8 cellular contexts compared by ENCODE assay signal in genomic region chr4:103099691-103100392, GRCh38. TPM values are rescaled to one million over a fixed set of nuclear protein-coding genes. Genes with fewer than 3 reads are reported as not detected.
A peak's percentile ranks its signal among the peaks of the same experiment; 100 is the strongest.
DNase-seq lines count a peak whose midpoint lies in the region; ATAC-seq, FAIRE-seq and TF ChIP-seq lines count a peak whose summit lies in the region.

Gene BDH2, minus strand, starts transcription at chr4:103099834. Its CDS starts 3,580 bp downstream, at chr4:103096254.

- H3K27ac ChIP-seq in A673 (ENCODE audit: low read depth, low read length, poor library complexity, severe bottlenecking): peak within 1 kb of the TSS; percentile 12
- no peak within 1 kb of the TSS for H3K27ac ChIP-seq in SU-DHL-6 (ENCODE audit: low read depth, low read length)
- H3K27ac ChIP-seq in hepatocyte: peak within 1 kb of the TSS; percentile 79

- BruUV-seq in A673 (replicated peaks; lab: Mats Ljungman, UMichigan): no TSS peak

- no peaks in the 10 kb centered on the region; the same call in 1 of the 2 replicates for H3F3A ChIP-seq in SU-DHL-6 (ENCODE audit: insufficient read depth)

- H3K27ac Mint-ChIP-seq in brain: peak within 1 kb of the TSS; percentile 75 to 96 (median 88)

- no peaks in the 10 kb centered on the region for H3K79me2 ChIP-seq in SU-DHL-6 (ENCODE audit: insufficient read depth, low read length)
- H3K79me2 ChIP-seq in hepatocyte: peaks cover 38% of the 10 kb centered on the region

- peaks cover 4% of the 10 kb centered on the region for H3K36me3 Mint-ChIP-seq in brain

- H3K36me3 ChIP-seq in A673 (ENCODE audit: insufficient read depth, low read length, poor library complexity, severe bottlenecking) (no peaks in the 10 kb centered on the region), SU-DHL-6 (ENCODE audit: low read length) (no peaks in the 10 kb centered on the region), hepatocyte (replicated peaks; ENCODE audit: insufficient read depth, low read depth) (no peaks in the 10 kb centered on the region)

- intact Hi-C loops in A673 (cut with micrococcal nuclease; ENCODE audit: unreplicated experiment): loop anchor here (5.0 kb wide), 1 partner anchor 832 kb away; no protein-coding TSS in a partner anchor

- peaks cover 41% of the 10 kb centered on the region for H3K4me1 Mint-ChIP-seq in brain

- H4K20me1 ChIP-seq in SU-DHL-6 (ENCODE audit: low read depth, low read length) (no peaks in the 10 kb centered on the region), hepatocyte (ENCODE audit: insufficient read depth, poor library complexity, severe bottlenecking) (no peaks in the 10 kb centered on the region)

- peak; percentile 93 for ATAC-seq in HG02840 (IDR thresholded peaks at IDR 0.05; ENCODE audit: low FRiP score, unreplicated experiment)

- H2AFZ ChIP-seq in SU-DHL-6 (ENCODE audit: low read depth, low read length, severe bottlenecking): peak within 1 kb of the TSS; percentile 19
- H2AFZ ChIP-seq in hepatocyte: peak within 1 kb of the TSS; percentile 73

- DNase-seq in A673 (ENCODE audit: low spot score): peak; percentile 93
- no peak for DNase-seq in GM12892 (ENCODE audit: insufficient read length)
- peak; percentile 52 for DNase-seq in NCI-H1105 (lab: John Stamatoyannopoulos, UW)
- peak; percentile 92 for DNase-seq in hepatocyte (ENCODE audit: low spot score)
- DNase-seq in pulmonary artery endothelial cell (ENCODE audit: low read depth, low spot score): peak; percentile 83

- WGBS in hepatocyte (ENCODE audit: low lambda C conversion rate, missing lambda C conversion rate): 13% methylated on average over 11 of the region's 11 CpGs

- H3K9me2 ChIP-seq in SU-DHL-6 (replicated peaks; ENCODE audit: insufficient read depth, low read length): no peaks in the 10 kb centered on the region
- no peaks in the 10 kb centered on the region for H3K9me2 ChIP-seq in hepatocyte (replicated peaks; ENCODE audit: insufficient read depth)

- peak within 1 kb of the TSS; percentile 58 for H3K9ac ChIP-seq in SU-DHL-6 (ENCODE audit: low read length)

- H3K4me2 ChIP-seq in SU-DHL-6 (ENCODE audit: low read depth, low read length, poor library complexity, severe bottlenecking) (peak within 1 kb of the TSS; percentile 64), hepatocyte (peak within 1 kb of the TSS; percentile 78)

- no peaks in the 10 kb centered on the region for H3K27me3 ChIP-seq in A673 (replicated peaks; ENCODE audit: insufficient read depth, low read depth, low read length, poor library complexity)
- no peaks in the 10 kb centered on the region for H3K27me3 ChIP-seq in SU-DHL-6 (ENCODE audit: low read length)
- no peaks in the 10 kb centered on the region for H3K27me3 ChIP-seq in hepatocyte

- CTCF ChIA-PET in A673 (lab: Charles Lee): interaction anchor here (0.7 to 1.7 kb wide), 6 partner anchors 10 to 842 kb away, joined by 3 to 5 read pairs (median 3); no protein-coding TSS in a partner anchor

- H3K9me3 Mint-ChIP-seq in brain: no peaks in the 10 kb centered on the region

- TF ChIP-seq CTCF in A673 (conservative IDR thresholded peaks at IDR 0.05; ENCODE audit: low read depth, low read length) (peak; percentile 78), SU-DHL-6 (IDR thresholded peaks at IDR 0.05; ENCODE audit: insufficient read depth, low read length, poor library complexity, severe bottlenecking) (peak; percentile 17), brain (conservative IDR thresholded peaks at IDR 0.05) (peak; percentile 66 to 74), hepatocyte (IDR thresholded peaks at IDR 0.05; ENCODE audit: poor library complexity) (peak; percentile 83)

- peaks cover 6% of the 10 kb centered on the region for H3K4me1 ChIP-seq in A673 (ENCODE audit: insufficient read depth, low read length, poor library complexity, severe bottlenecking)
- peaks cover 20% of the 10 kb centered on the region for H3K4me1 ChIP-seq in hepatocyte (ENCODE audit: insufficient read depth)

- FAIRE-seq in GM12892 (lab: Jason Lieb, UNC): peak; percentile 88

- TF ChIP-seq POLR2A in GM12892 (IDR thresholded peaks at IDR 0.05; ENCODE audit: low read depth, low read length): no peak

- peak within 1 kb of the TSS; percentile 49 for H3K4me3 ChIP-seq in A673 (ENCODE audit: low read depth, low read length, poor library complexity, severe bottlenecking)
- peak within 1 kb of the TSS; percentile 53 for H3K4me3 ChIP-seq in SU-DHL-6 (ENCODE audit: insufficient read depth, low read length, poor library complexity, severe bottlenecking)
- H3K4me3 ChIP-seq in hepatocyte: peak within 1 kb of the TSS; percentile 64

- no peaks in the 10 kb centered on the region for H3K9me3 ChIP-seq in A673 (ENCODE audit: low read depth, low read length, poor library complexity, severe bottlenecking)
- H3K9me3 ChIP-seq in SU-DHL-6 (ENCODE audit: insufficient read depth, low read length): no peaks in the 10 kb centered on the region
- no peaks in the 10 kb centered on the region for H3K9me3 ChIP-seq in hepatocyte (ENCODE audit: low read depth)

- H3K27me3 Mint-ChIP-seq in brain: no peaks in the 10 kb centered on the region

- peak within 1 kb of the TSS; percentile 84 to 96 (median 87) for H3K4me3 Mint-ChIP-seq in brain

- POLR2A ChIA-PET in A673 (lab: Charles Lee; ENCODE audit: low non-redundant PET): interaction anchor here (0.6 kb wide), 1 partner anchor 844 kb away, joined by 3 read pairs; no protein-coding TSS in a partner anchor

RNA-seq across cellular contexts. Expression of gene BDH2, which starts in this region (rescaled TPM):
- total RNA-seq in A673 (2021) (28.3 and 33.1 TPM in 2 replicates), hepatocyte (118 and 137 TPM in 2 replicates), pulmonary artery endothelial cell (33.4 and 34.2 TPM in 2 replicates)
- 43.2 TPM for polyA plus RNA-seq in GM12892 (2012; ENCODE audit: missing spikeins)
- polyA plus RNA-seq in brain (ENCODE audit: insufficient read depth, low read depth, low replicate concordance) (23.3 TPM), hepatocyte (84.2 and 86.4 TPM in 2 replicates)

Comparison
In these comparisons a context has a peak if more than half of its experiments do, and no peak if none do; other contexts are left out.
1. CTCF ChIP-seq: peak in every context shown above with its lines; median percentile 83 in hepatocyte; 78 in A673; 70 in brain; 17 in SU-DHL-6.